17 cellular contexts compared by ENCODE assay signal in the genomic region with DNA sequence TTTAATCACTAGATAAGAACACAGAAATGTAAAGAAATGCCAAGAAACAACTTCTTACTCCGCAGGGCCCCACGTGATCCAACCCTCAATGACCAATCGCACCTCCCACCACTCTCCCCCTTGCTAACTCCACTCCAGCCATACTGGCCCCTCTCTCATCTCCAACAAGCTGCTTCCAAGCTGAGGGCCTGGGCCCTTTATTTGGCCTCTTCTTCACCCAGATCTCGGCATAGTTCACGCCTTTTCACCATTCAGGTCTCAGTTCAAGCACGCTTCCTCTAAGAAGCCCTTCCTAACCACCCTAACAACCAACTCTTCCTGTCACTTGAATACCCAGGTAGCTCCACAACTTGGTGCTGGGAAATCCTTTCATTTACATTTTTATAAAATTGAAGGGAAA.
"Had no signal": no experiment of that assay in that cellular context is flagged by ENCODE, and none has a peak within 500 bp of the region (broad histone marks: within the 10 kb centered on the region; RNA-seq: fewer than 3 reads in every experiment).

No MANE protein-coding gene starts in this region.

- H3K4me1 Mint-ChIP-seq: activated B cell treated with CpG ODN at 0.5 μM for 24 hours; activated CD4-positive, alpha-beta T cell treated with anti-CD3 and anti-CD28 coated beads for 36 hours; stimulated activated memory B cell treated with anti-CD40 and anti-IgM and Interleukin-4, amounts not matched to agents 10 μg/mL and 1 μg/mL and 100 μg/mL, for 72 hours had no signal

- H3K36me3 Mint-ChIP-seq: mesothelial cell of epicardium; stimulated activated memory B cell treated with anti-CD40 and anti-IgM and Interleukin-4, amounts not matched to agents 10 μg/mL and 1 μg/mL and 100 μg/mL, for 72 hours had no signal

- H3K9me3 ChIP-seq: stomach, transverse colon had no signal

- H3K9me3 Mint-ChIP-seq: activated B cell treated with CpG ODN at 0.5 μM for 24 hours; activated naive CD4-positive, alpha-beta T cell treated with anti-CD3 and anti-CD28 coated beads for 36 hours; mesothelial cell of epicardium; nephron progenitor cell; stimulated activated memory B cell treated with anti-CD40 and anti-IgM and Interleukin-4, amounts not matched to agents 10 μg/mL and 1 μg/mL and 100 μg/mL, for 72 hours had no signal

- H3K9ac ChIP-seq: parathyroid adenoma had no signal

- H3K79me2 ChIP-seq: parathyroid adenoma had no signal

- ATAC-seq: activated CD4-positive, alpha-beta T cell treated with anti-CD3 and anti-CD28 coated beads for 36 hours; stimulated activated memory B cell treated with anti-CD40 and anti-IgM and Interleukin-4, amounts not matched to agents 10 μg/mL and 1 μg/mL and 100 μg/mL, for 72 hours; T-helper 17 cell had no signal

- H3K4me3 Mint-ChIP-seq: activated B cell treated with CpG ODN at 0.5 μM for 24 hours; activated CD4-positive, alpha-beta T cell treated with anti-CD3 and anti-CD28 coated beads for 36 hours; activated naive CD4-positive, alpha-beta T cell treated with anti-CD3 and anti-CD28 coated beads for 36 hours; mesothelial cell of epicardium; nephron progenitor cell; stimulated activated memory B cell treated with anti-CD40 and anti-IgM and Interleukin-4, amounts not matched to agents 10 μg/mL and 1 μg/mL and 100 μg/mL, for 72 hours; T-helper 17 cell had no signal

- H3K27ac ChIP-seq: cardiac muscle cell, parathyroid adenoma, transverse colon had no signal

- H3K27me3 ChIP-seq: cardiac muscle cell, stomach, transverse colon had no signal

- H3K4me3 ChIP-seq: cardiac muscle cell, skin epidermis, stomach, transverse colon had no signal

- H3K27me3 Mint-ChIP-seq: activated B cell treated with CpG ODN at 0.5 μM for 24 hours; activated CD4-positive, alpha-beta T cell treated with anti-CD3 and anti-CD28 coated beads for 36 hours; stimulated activated memory B cell treated with anti-CD40 and anti-IgM and Interleukin-4, amounts not matched to agents 10 μg/mL and 1 μg/mL and 100 μg/mL, for 72 hours; T-helper 17 cell had no signal

- H3K4me1 ChIP-seq: parathyroid adenoma had no signal

- H3K27ac Mint-ChIP-seq: activated B cell treated with CpG ODN at 0.5 μM for 24 hours; activated CD4-positive, alpha-beta T cell treated with anti-CD3 and anti-CD28 coated beads for 36 hours; activated naive CD4-positive, alpha-beta T cell treated with anti-CD3 and anti-CD28 coated beads for 36 hours; mesothelial cell of epicardium; nephron progenitor cell; stimulated activated memory B cell treated with anti-CD40 and anti-IgM and Interleukin-4, amounts not matched to agents 10 μg/mL and 1 μg/mL and 100 μg/mL, for 72 hours; T-helper 17 cell had no signal

- H2AFZ ChIP-seq: parathyroid adenoma had no signal

- H3K36me3 ChIP-seq: cardiac muscle cell, transverse colon had no signal

- DNase-seq: activated B cell treated with CpG ODN at 0.5 μM for 24 hours; activated CD4-positive, alpha-beta T cell treated with anti-CD3 and anti-CD28 coated beads for 36 hours; activated CD4-positive, alpha-beta T cell treated with anti-CD3 and anti-CD28 coated beads, Interleukin-2, amount 50 U/mL, for 4 hours; activated naive CD4-positive, alpha-beta T cell treated with anti-CD3 and anti-CD28 coated beads for 36 hours; activated T-cell treated with anti-CD3 and anti-CD28 coated beads, Interleukin-2, amount 50 U/mL, for 48 hours; nephron progenitor cell; nucleus accumbens; right cardiac atrium; stimulated activated CD4-positive, alpha-beta T cell treated with anti-CD3 and anti-CD28 coated beads, Interleukin-2, amount 100 ng/mL, for 24 hours; stomach; T-helper 17 cell; transverse colon had no signal
